24 cellular contexts compared by ENCODE assay signal in genomic region chr2:224111576-224111975, GRCh38.
DNase-seq lines count a peak whose midpoint lies in the region; ATAC-seq and TF ChIP-seq lines count a peak whose summit lies in the region.
"Had no signal": no experiment of that assay in that cellular context is flagged by ENCODE, and none has a peak within 500 bp of the region (broad histone marks: within the 10 kb centered on the region; RNA-seq: fewer than 3 reads in every experiment).

No MANE protein-coding gene starts in this region.

- H3K9ac ChIP-seq in PC-3 (ENCODE audit: low read length): no peak overlapping the region

- no peaks in the 10 kb centered on the region for H3K4me1 ChIP-seq in PC-3 (ENCODE audit: insufficient read depth, low read length)
- peaks cover 13% of the 10 kb centered on the region for H3K4me1 ChIP-seq in mesodermal cell (ENCODE audit: control insufficient read depth, insufficient read depth, low read length, poor library complexity, severe bottlenecking)
- H3K4me1 ChIP-seq in aorta (ENCODE audit: control insufficient read depth in 1 of 2, insufficient read depth in 2 of 2, low read length in 2 of 2): no peaks in the 10 kb centered on the region
- H3K4me1 ChIP-seq: Caco-2, right atrium auricular region, uterus had no signal

- no peak overlapping the region for H3K4me2 ChIP-seq in PC-3 (ENCODE audit: low read length)
- H3K4me2 ChIP-seq: hepatocyte had no signal

- intact Hi-C loops in PC-3 (cut with micrococcal nuclease): no loop called here
- intact Hi-C loops in aorta (cut with DNase I): no loop called here

- H3K9me3 ChIP-seq in PC-3 (ENCODE audit: low read length) (no peaks in the 10 kb centered on the region), mesodermal cell (ENCODE audit: control insufficient read depth, low read length) (peaks cover 8% of the 10 kb centered on the region), aorta (ENCODE audit: control insufficient read depth, low read length) (peaks cover 4% of the 10 kb centered on the region)
- H3K9me3 ChIP-seq: neutrophil, right atrium auricular region, uterus had no signal

- CTCF ChIA-PET in PC-3 (lab: Charles Lee): no interaction called here

- H2AFZ ChIP-seq in PC-3 (ENCODE audit: low read length): no peak overlapping the region
- H2AFZ ChIP-seq: hepatocyte had no signal

- no peaks in the 10 kb centered on the region for H3K79me2 ChIP-seq in PC-3 (ENCODE audit: low read length)
- H3K79me2 ChIP-seq: hepatocyte had no signal

- no peak overlapping the region for H3K27ac ChIP-seq in PC-3 (ENCODE audit: low read length)
- peak overlapping the region; percentile 16 for H3K27ac ChIP-seq in epithelial cell of prostate
- H3K27ac ChIP-seq in mesodermal cell (ENCODE audit: low read depth, low read length, severe bottlenecking): peak overlapping the region; percentile 26
- H3K27ac ChIP-seq in aorta (ENCODE audit: low read depth in 1 of 2, low read length in 2 of 2): no peak overlapping the region
- H3K27ac ChIP-seq: coronary artery, hepatocyte, neutrophil, right atrium auricular region, SK-N-MC, uterus had no signal

- H3K36me3 ChIP-seq in PC-3 (ENCODE audit: low read depth, low read length) (no peaks in the 10 kb centered on the region), mesodermal cell (ENCODE audit: control insufficient read depth, insufficient read depth, low read length) (no peaks in the 10 kb centered on the region), aorta (ENCODE audit: control insufficient read depth in 1 of 2, insufficient read depth in 2 of 2, low read length in 1 of 2) (no peaks in the 10 kb centered on the region)
- H3K36me3 ChIP-seq: neutrophil, right atrium auricular region, uterus had no signal

- TF ChIP-seq CTCF in PC-3 (conservative IDR thresholded peaks at IDR 0.05; ENCODE audit: low read depth, low read length): no peak

- ATAC-seq in PC-3: peak; percentile 87
- no peak for ATAC-seq in aorta (ENCODE audit: low FRiP score)
- ATAC-seq: stimulated activated naive CD8-positive, alpha-beta T cell treated with anti-CD3 and anti-CD28 coated beads, Interleukin-15, amount 100 ng/mL, for 72 hours had no signal

- H3K9me2 ChIP-seq in PC-3 (replicated peaks; ENCODE audit: low read length): no peaks in the 10 kb centered on the region

- H3F3A ChIP-seq in PC-3 (ENCODE audit: low read length, unreplicated experiment): no peaks in the 10 kb centered on the region

- H3K27me3 ChIP-seq in PC-3 (ENCODE audit: low read length) (no peaks in the 10 kb centered on the region), aorta (ENCODE audit: control insufficient read depth in 1 of 2, insufficient read depth in 2 of 2, low read length in 1 of 2) (no peaks in the 10 kb centered on the region)
- H3K27me3 ChIP-seq: hepatocyte, neutrophil, right atrium auricular region, uterus had no signal

- H3K4me3 ChIP-seq in PC-3 (ENCODE audit: low read length) (no peak overlapping the region), mesodermal cell (ENCODE audit: extremely low read depth, insufficient read depth, low read length, poor library complexity, severe bottlenecking) (no peak overlapping the region), aorta (ENCODE audit: low read length in 2 of 2) (no peak overlapping the region)
- H3K4me3 ChIP-seq: coronary artery, hepatocyte, right atrium auricular region, SK-N-MC, uterus had no signal

- no peaks in the 10 kb centered on the region for H4K20me1 ChIP-seq in PC-3 (ENCODE audit: low read length)

- POLR2A ChIA-PET in PC-3 (lab: Charles Lee; ENCODE audit: unreplicated experiment): no interaction called here

- peak; percentile 33 for DNase-seq in AG20443 (ENCODE audit: low spot score)
- DNase-seq in PC-3: peak; percentile 70
- peak; percentile 2 for DNase-seq in epithelial cell of prostate (ENCODE audit: low read depth, low spot score)
- DNase-seq in OCI-M1 (lab: John Stamatoyannopoulos, UW): no peak
- no peak for DNase-seq in NCI-H128 (lab: John Stamatoyannopoulos, UW; ENCODE audit: unreplicated experiment)
- no peak for DNase-seq in aorta
- DNase-seq in HUDEP-2 (lab: John Stamatoyannopoulos, UW; ENCODE audit: unreplicated experiment in 76 of 76): no peak
- DNase-seq: activated CD4-positive, alpha-beta T cell treated with anti-CD3 and anti-CD28 coated beads for 48 hours; activated CD8-positive, alpha-beta memory T cell treated with anti-CD3 and anti-CD28 coated beads, Interleukin-2, amount 50 U/mL, for 48 hours; activated gamma-delta T cell; AML-193; anterior cingulate cortex; Caco-2; MV-4-11; NCI-H2081 treated with DMSO at 0.1 percent for 48 hours; NCI-H748 treated with DMSO at 0.1 percent for 48 hours; stimulated activated naive CD8-positive, alpha-beta T cell treated with anti-CD3 and anti-CD28 coated beads, Interleukin-15, amount 100 ng/mL, for 72 hours; uterus had no signal

- BruUV-seq in PC-3 (replicated peaks; lab: Mats Ljungman, UMichigan): no TSS peak

- 71 to 72% methylated on average over 1 to 2 of the region's 2 CpGs for WGBS in mesodermal cell (ENCODE audit: insufficient coverage in 2 of 2), 2 experiments
- WGBS in aorta, 2 donors: 90% methylated on average over 2 of the region's 2 CpGs

Comparison
In these comparisons a context has a peak if more than half of its experiments do, and no peak if none do; other contexts are left out.
1. DNase-seq: peak in AG20443 (single experiment), PC-3 (single experiment) and epithelial cell of prostate (single experiment); none in OCI-M1 (single experiment), NCI-H128 (single experiment), aorta (0 of 2) and HUDEP-2 (0 of 76).
2. H3K27ac ChIP-seq: peak in epithelial cell of prostate (single experiment) and mesodermal cell (single experiment); none in PC-3 (single experiment) and aorta (0 of 2).